In genomic region chr16:50616883-50617629, GRCh38 we compare ENCODE assay signal across 1 cellular context.
A peak's percentile ranks its signal among the peaks of the same experiment; 100 is the strongest.
TF ChIP-seq lines count a peak whose summit lies in the region.

No MANE protein-coding gene starts in this region.

TF ChIP-seq in HepG2, 621 proteins besides CTCF, POLR2A, EP300 and RAD21 (continued from another document and continues in another):
- TF ChIP-seq ZBTB8A (CRISPR knock-in tag; IDR thresholded peaks at IDR 0.05; ENCODE audit: borderline replicate concordance, low read depth): no peak
- no peak for TF ChIP-seq ZKSCAN5 (CRISPR knock-in tag; IDR thresholded peaks at IDR 0.05)
- TF ChIP-seq ZNF782 (CRISPR knock-in tag; IDR thresholded peaks at IDR 0.05; ENCODE audit: borderline replicate concordance): no peak
- peak; percentile 72; the same call in 1 of the 2 replicates for TF ChIP-seq ZNF362 (CRISPR knock-in tag; IDR thresholded peaks at IDR 0.05; ENCODE audit: borderline replicate concordance)
- no peak for TF ChIP-seq ZNF720 (CRISPR knock-in tag; IDR thresholded peaks at IDR 0.05)
- TF ChIP-seq ZKSCAN1 (IDR thresholded peaks at IDR 0.05; ENCODE audit: low read length): no peak
- TF ChIP-seq, protein P1, sequence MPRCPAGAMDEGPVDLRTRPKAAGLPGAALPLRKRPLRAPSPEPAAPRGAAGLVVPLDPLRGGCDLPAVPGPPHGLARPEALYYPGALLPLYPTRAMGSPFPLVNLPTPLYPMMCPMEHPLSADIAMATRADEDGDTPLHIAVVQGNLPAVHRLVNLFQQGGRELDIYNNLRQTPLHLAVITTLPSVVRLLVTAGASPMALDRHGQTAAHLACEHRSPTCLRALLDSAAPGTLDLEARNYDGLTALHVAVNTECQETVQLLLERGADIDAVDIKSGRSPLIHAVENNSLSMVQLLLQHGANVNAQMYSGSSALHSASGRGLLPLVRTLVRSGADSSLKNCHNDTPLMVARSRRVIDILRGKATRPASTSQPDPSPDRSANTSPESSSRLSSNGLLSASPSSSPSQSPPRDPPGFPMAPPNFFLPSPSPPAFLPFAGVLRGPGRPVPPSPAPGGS (CRISPR knock-in tag; IDR thresholded peaks at IDR 0.05): no peak
- peak; percentile 55 for TF ChIP-seq NR2F6 (IDR thresholded peaks at IDR 0.05)
- TF ChIP-seq NR2F6 (CRISPR knock-in tag; IDR thresholded peaks at IDR 0.05): peak; percentile 74
- no peak for TF ChIP-seq SNAI1 (CRISPR knock-in tag; IDR thresholded peaks at IDR 0.05; ENCODE audit: borderline replicate concordance)
- TF ChIP-seq ARID5B (CRISPR knock-in tag; IDR thresholded peaks at IDR 0.05): peak; percentile 56
- no peak for TF ChIP-seq ZNF121 (CRISPR knock-in tag; IDR thresholded peaks at IDR 0.05)
- TF ChIP-seq ZNF318 (CRISPR knock-in tag; IDR thresholded peaks at IDR 0.05): no peak
- TF ChIP-seq ZNF776 (CRISPR knock-in tag; IDR thresholded peaks at IDR 0.05): no peak
- 0 out of 2 replicates have a peak, but pooled peaks have one; percentile 18 for TF ChIP-seq ZNF160 (CRISPR knock-in tag; IDR thresholded peaks at IDR 0.05)
- TF ChIP-seq ZNF260 (CRISPR knock-in tag; IDR thresholded peaks at IDR 0.05; ENCODE audit: borderline replicate concordance, low read depth): no peak
- TF ChIP-seq ELF3 (CRISPR knock-in tag; IDR thresholded peaks at IDR 0.05): peak; percentile 28; the same call in 1 of the 2 replicates
- no peak for TF ChIP-seq ZNF792 (CRISPR knock-in tag; IDR thresholded peaks at IDR 0.05)
- peak; percentile 61; the same call in 1 of the 2 replicates for TF ChIP-seq AKAP8 (CRISPR knock-in tag; IDR thresholded peaks at IDR 0.05)
- TF ChIP-seq ZBTB20 (CRISPR knock-in tag; IDR thresholded peaks at IDR 0.05; ENCODE audit: borderline replicate concordance, low read depth): no peak
- no peak for TF ChIP-seq ARNT (IDR thresholded peaks at IDR 0.05)
- TF ChIP-seq SYNCRIP (IDR thresholded peaks at IDR 0.05; ENCODE audit: insufficient read depth, low read depth, low read length): no peak
- no peak for TF ChIP-seq REPIN1 (CRISPR knock-in tag; IDR thresholded peaks at IDR 0.05; ENCODE audit: borderline replicate concordance, low read depth)
- TF ChIP-seq ZBTB21 (CRISPR knock-in tag; IDR thresholded peaks at IDR 0.05): no peak
- no peak for TF ChIP-seq ZNF367 (CRISPR knock-in tag; IDR thresholded peaks at IDR 0.05; ENCODE audit: borderline replicate concordance)
- no peak for TF ChIP-seq ZNF572 (CRISPR knock-in tag; IDR thresholded peaks at IDR 0.05)
- TF ChIP-seq ZNF33A (CRISPR knock-in tag; IDR thresholded peaks at IDR 0.05; ENCODE audit: borderline replicate concordance): no peak
- TF ChIP-seq MIXL1 (CRISPR knock-in tag; IDR thresholded peaks at IDR 0.05): 0 out of 2 replicates have a peak, but pooled peaks have one; percentile 47
- no peak for TF ChIP-seq ZNF512 (CRISPR knock-in tag; IDR thresholded peaks at IDR 0.05)
- no peak for TF ChIP-seq NBN (conservative IDR thresholded peaks at IDR 0.05)
- TF ChIP-seq ZNF432 (CRISPR knock-in tag; IDR thresholded peaks at IDR 0.05; ENCODE audit: borderline replicate concordance): no peak
- no peak for TF ChIP-seq DNMT1 (CRISPR knock-in tag; IDR thresholded peaks at IDR 0.05)
- no peak for TF ChIP-seq JDP2 (CRISPR knock-in tag; IDR thresholded peaks at IDR 0.05; ENCODE audit: borderline replicate concordance)
- peak; percentile 41; the same call in 1 of the 2 replicates for TF ChIP-seq FOXO1 (CRISPR knock-in tag; IDR thresholded peaks at IDR 0.05)
- TF ChIP-seq FOSL2 (CRISPR knock-in tag; IDR thresholded peaks at IDR 0.05): peak; percentile 49
- 0 out of 2 replicates have a peak, but pooled peaks have one; percentile 5 for TF ChIP-seq KAT7 (CRISPR knock-in tag; IDR thresholded peaks at IDR 0.05; ENCODE audit: borderline replicate concordance)
- TF ChIP-seq SCMH1 (CRISPR knock-in tag; IDR thresholded peaks at IDR 0.05; ENCODE audit: borderline replicate concordance): no peak
- no peak for TF ChIP-seq SNAPC5 (CRISPR knock-in tag; IDR thresholded peaks at IDR 0.05; ENCODE audit: borderline replicate concordance)
- TF ChIP-seq U2AF2 (IDR thresholded peaks at IDR 0.05; ENCODE audit: low read depth, low read length): no peak
- TF ChIP-seq MIER3 (CRISPR knock-in tag; IDR thresholded peaks at IDR 0.05; ENCODE audit: borderline replicate concordance): no peak; the same call in 1 of the 2 replicates
- no peak for TF ChIP-seq NCOR1 (IDR thresholded peaks at IDR 0.05; ENCODE audit: borderline replicate concordance, low read length)
- TF ChIP-seq TCF7 (IDR thresholded peaks at IDR 0.05; ENCODE audit: low read depth): peak; percentile 95
- TF ChIP-seq ZNF549 (CRISPR knock-in tag; IDR thresholded peaks at IDR 0.05): no peak
- no peak for TF ChIP-seq ZMYM4 (CRISPR knock-in tag; IDR thresholded peaks at IDR 0.05)
